19 cellular contexts compared by ENCODE assay signal in genomic region chr2:58120626-58121229, GRCh38.
DNase-seq lines count a peak whose midpoint lies in the region; ATAC-seq, FAIRE-seq and TF ChIP-seq lines count a peak whose summit lies in the region.
"Had no signal": no experiment of that assay in that cellular context is flagged by ENCODE, and none has a peak within 500 bp of the region (broad histone marks: within the 10 kb centered on the region; RNA-seq: fewer than 3 reads in every experiment).

No MANE protein-coding gene starts in this region.

- H3K9ac ChIP-seq in GM12878 (ENCODE audit: control insufficient read depth, insufficient read depth, low read length), result no peak overlapping the region
- H3K9ac ChIP-seq: GM23248 had no signal

- H3K36me3 ChIP-seq in GM12878 (ENCODE audit: control insufficient read depth in 2 of 2, insufficient read depth in 2 of 2, low read length in 1 of 2), result no peaks in the 10 kb centered on the region; a peak in 1 of 4 replicates
- H3K36me3 ChIP-seq: HAP-1, SJCRH30 had no signal

- RAD21 ChIA-PET in GM12878 (lab: Charles Lee; ENCODE audit: unreplicated experiment), result no interaction called here

- H3K4me3 ChIP-seq in GM12878, result no peak overlapping the region
- H3K4me3 ChIP-seq: GM23248, HAP-1, SJCRH30 had no signal

- H3K9me3 ChIP-seq in GM12878 (replicated peaks; ENCODE audit: control insufficient read depth, insufficient read depth, low read length), result peaks cover 1% of the 10 kb centered on the region; the same call in 2 of the 3 replicates
- H3K9me3 ChIP-seq: HAP-1, SJCRH30 had no signal

- no peak overlapping the region for H3K4me2 ChIP-seq in GM12878 (ENCODE audit: control insufficient read depth, insufficient read depth)

- H3K27me3 ChIP-seq in GM12878 (replicated peaks in 1 of 2; ENCODE audit: control insufficient read depth in 2 of 2, insufficient read depth in 2 of 2, low read length in 1 of 2), result no peaks in the 10 kb centered on the region
- H3K27me3 ChIP-seq: SJCRH30 had no signal

- ATAC-seq in GM18520 (IDR thresholded peaks at IDR 0.05; ENCODE audit: unreplicated experiment) (peak; percentile 60), HG02870 (IDR thresholded peaks at IDR 0.05; ENCODE audit: unreplicated experiment) (peak; percentile 68), GM12878 (peak; percentile 76), HG02798 (IDR thresholded peaks at IDR 0.05; ENCODE audit: poor library complexity, unreplicated experiment) (no peak)

- no peak for TF ChIP-seq CTCF in GM12878 (IDR thresholded peaks at IDR 0.05 in 2 of 3, conservative IDR thresholded peaks at IDR 0.05 in 1 of 3; ENCODE audit: control insufficient read depth in 2 of 3, extremely low read depth in 1 of 3, insufficient read depth in 1 of 3, low read depth in 3 of 3, low read length in 3 of 3)

- H4K20me1 ChIP-seq in GM12878 (ENCODE audit: control insufficient read depth, insufficient read depth), result no peaks in the 10 kb centered on the region

- no TSS peak for BruUV-seq in GM12878 (replicated peaks; lab: Mats Ljungman, UMichigan)

- H2AFZ ChIP-seq in GM12878 (ENCODE audit: control insufficient read depth, low read depth, low read length), result no peak overlapping the region
- H2AFZ ChIP-seq: GM23248 had no signal

- POLR2A ChIA-PET in GM12878 (lab: Charles Lee), result interaction anchor here (0.7 kb wide), 1 partner anchor 29 kb away, joined by 7 read pairs; no protein-coding TSS in a partner anchor

- peak; percentile 52 for FAIRE-seq in GM12878 (lab: Jason Lieb, UNC)

- WGBS in GM12878 (ENCODE audit: insufficient coverage, insufficient replicate concordance, low lambda C conversion rate, missing lambda C conversion rate), result 69% methylated on average over 5 of the region's 5 CpGs

- SMC1A ChIA-PET in GM12878 (lab: Charles Lee; ENCODE audit: uncharacterized antibody, unreplicated experiment), result interaction anchor here (0.8 to 1.6 kb wide), 3 partner anchors 8 to 118 kb away, joined by 3 to 4 read pairs (median 3); no protein-coding TSS in a partner anchor

- CTCF ChIA-PET in GM12878 (lab: Yijun Ruan, JAX), result interaction anchor here (1.0 to 1.4 kb wide), 2 partner anchors 16 to 30 kb away, joined by 4 read pairs; no protein-coding TSS in a partner anchor

- TF ChIP-seq RAD21 in GM12878 (IDR thresholded peaks at IDR 0.05; ENCODE audit: insufficient read depth, low read depth, low read length), result no peak

- no peaks in the 10 kb centered on the region for H3K79me2 ChIP-seq in GM12878 (ENCODE audit: control insufficient read depth, insufficient read depth, low read length)

- in situ Hi-C loops in GM12878 (cut with MboI), result no loop called here

- no peak for DNase-seq in GM12878 (ENCODE audit: low read depth, low spot score)
- DNase-seq in GM19240 (ENCODE audit: insufficient read length, low spot score), result no peak
- DNase-seq in DMS153 (lab: John Stamatoyannopoulos, UW), result no peak
- DNase-seq in C1 segment of cervical spinal cord (lab: John Stamatoyannopoulos, UW), result no peak
- DNase-seq: AML-193, COR-L47, DMS 273 treated with DMSO at 0.1 percent for 48 hours, GF-D8, GM23248, NCI-H1417 treated with DMSO at 0.1 percent for 48 hours, NCI-H1930, NCI-H345, NCI-H524 treated with DMSO at 0.1 percent for 48 hours, SJCRH30 had no signal

- no peak for TF ChIP-seq POLR2A in GM12878 (IDR thresholded peaks at IDR 0.05; ENCODE audit: low read depth, low read length)

- no peak for TF ChIP-seq EP300 in GM12878 (IDR thresholded peaks at IDR 0.05; ENCODE audit: borderline replicate concordance in 1 of 2, control insufficient read depth in 1 of 2, low read depth in 2 of 2, low read length in 2 of 2)

- intact Hi-C loops in GM12878 (cut with micrococcal nuclease; ENCODE audit: unreplicated experiment), result no loop called here

- no peaks in the 10 kb centered on the region for H3K4me1 ChIP-seq in GM12878 (ENCODE audit: control insufficient read depth, insufficient read depth, low read length)
- H3K4me1 ChIP-seq: HAP-1, SJCRH30 had no signal

- no peak overlapping the region for H3K27ac ChIP-seq in GM12878 (ENCODE audit: control insufficient read depth, insufficient read depth)
- H3K27ac ChIP-seq: GM23248, HL-60, SJCRH30 had no signal

TF ChIP-seq in GM12878, 131 proteins besides CTCF, POLR2A, EP300 and RAD21:
- TF ChIP-seq CBX5 (IDR thresholded peaks at IDR 0.05; ENCODE audit: low read depth), result peak; percentile 73; the same call in 1 of the 2 replicates
- TF ChIP-seq CHD1 (IDR thresholded peaks at IDR 0.05; ENCODE audit: low read depth, low read length), result no peak
- no peak for TF ChIP-seq PAX8 (IDR thresholded peaks at IDR 0.05)
